8 cellular contexts compared by ENCODE assay signal in genomic region chr19:47095707-47096704, GRCh38. TPM values are rescaled to one million over a fixed set of nuclear protein-coding genes. Genes with fewer than 3 reads are reported as not detected.
DNase-seq lines count a peak whose midpoint lies in the region; ATAC-seq, FAIRE-seq and TF ChIP-seq lines count a peak whose summit lies in the region.

No MANE protein-coding gene starts in this region.

- TSS peak; percentile 52 for BruUV-seq in Calu3 (replicated peaks; lab: Mats Ljungman, UMichigan)

- peaks cover 77% of the 10 kb centered on the region for H3K36me3 Mint-ChIP-seq in Calu3 (ENCODE audit: insufficient read depth, unreplicated experiment)
- H3K36me3 Mint-ChIP-seq in osteocyte (ENCODE audit: unreplicated experiment) = peaks cover 13% of the 10 kb centered on the region

- CTCF ChIA-PET in Calu3 (lab: Charles Lee) = interaction anchor here (0.6 to 2.3 kb wide), 12 partner anchors 11 to 291 kb away, joined by 3 to 24 read pairs (median 6); partner anchors contain the start of genes SAE1 and ZC3H4

- in situ Hi-C loops in SK-MEL-5 (cut with HindIII; ENCODE audit: low pct_unique_long_range_greater_than_20kb, low sequenced_read_pairs) = no loop called here

- TF ChIP-seq CTCF in Calu3 (IDR thresholded peaks at IDR 0.05; ENCODE audit: unreplicated experiment) (no peak), epithelial cell of esophagus (IDR thresholded peaks at IDR 0.05; ENCODE audit: insufficient read depth, low read depth, low read length, missing control alignments) (no peak), osteocyte (IDR thresholded peaks at IDR 0.05) (no peak)

- peak overlapping the region; percentile 95 for H3K27ac Mint-ChIP-seq in Calu3 (ENCODE audit: unreplicated experiment)
- peak overlapping the region; percentile 24 for H3K27ac Mint-ChIP-seq in osteocyte (ENCODE audit: unreplicated experiment)

- DNase-seq in Calu3 = peak; percentile 98
- peak; percentile 94 for DNase-seq in SK-MEL-5 (ENCODE audit: low read depth, low spot score)
- DNase-seq in epithelial cell of esophagus (ENCODE audit: low read depth) = peak; percentile 97
- no peak for DNase-seq in osteocyte (ENCODE audit: extremely low spot score, unreplicated experiment)
- DNase-seq in activated CD4-positive, CD25-positive, alpha-beta regulatory T cell treated with anti-CD3 and anti-CD28 coated beads, Interleukin-2, amount 50 U/mL, for 72 hours = no peak
- DNase-seq in HTR-8/SVneo (ENCODE audit: insufficient read length, low spot score) = no peak

- intact Hi-C loops in Calu3 (cut with micrococcal nuclease; ENCODE audit: unreplicated experiment) = loop anchor here (1.0 kb wide), 1 partner anchor 11 kb away; no protein-coding TSS in a partner anchor

- no peak overlapping the region for H3K4me3 ChIP-seq in epithelial cell of esophagus (ENCODE audit: low read length)

- peak overlapping the region; percentile 65 for H3K4me3 Mint-ChIP-seq in Calu3 (ENCODE audit: low read depth, unreplicated experiment)
- H3K4me3 Mint-ChIP-seq in osteocyte (ENCODE audit: unreplicated experiment) = no peak overlapping the region

- H3K9me3 Mint-ChIP-seq in Calu3 (ENCODE audit: low read depth, unreplicated experiment) (no peaks in the 10 kb centered on the region), osteocyte (ENCODE audit: unreplicated experiment) (no peaks in the 10 kb centered on the region)

- no peak for FAIRE-seq in HTR-8/SVneo (lab: Jason Lieb, UNC)

- ATAC-seq in HG02840 (IDR thresholded peaks at IDR 0.05; ENCODE audit: low FRiP score, unreplicated experiment) = no peak
- ATAC-seq in GM19463 (IDR thresholded peaks at IDR 0.05; ENCODE audit: unreplicated experiment) = no peak

- no peaks in the 10 kb centered on the region for H3K27me3 Mint-ChIP-seq in Calu3 (ENCODE audit: unreplicated experiment)
- no peaks in the 10 kb centered on the region for H3K27me3 Mint-ChIP-seq in osteocyte (ENCODE audit: unreplicated experiment)

- H3K4me1 Mint-ChIP-seq in Calu3 (ENCODE audit: low read depth, unreplicated experiment) = peaks cover 73% of the 10 kb centered on the region
- H3K4me1 Mint-ChIP-seq in osteocyte (ENCODE audit: unreplicated experiment) = peaks cover 33% of the 10 kb centered on the region

RNA-seq across cellular contexts. Expression of gene ZC3H4, which starts 17.6 kb away (rescaled TPM):
- 73.0 and 85.2 TPM in 2 replicates for total RNA-seq in Calu3 (2022)
- 6.7 and 7.5 TPM in 2 replicates for total RNA-seq in SK-MEL-5 (2014; rRNA removed; shearing (Covaris generic))
- polyA plus RNA-seq in SK-MEL-5 (2015; cell fraction: cytosol; rRNA removed) = 22.9 and 36.3 TPM in 2 replicates
- 18.1 and 20.7 TPM in 2 replicates for polyA plus RNA-seq in SK-MEL-5 (2015; cell fraction: nucleus; rRNA removed)
- total RNA-seq in osteocyte = 53.1 and 60.2 TPM in 2 replicates

RNA-seq across cellular contexts. Expression of gene SAE1, which starts 34.6 kb away (rescaled TPM):
- total RNA-seq in Calu3 (2022) (169 and 174 TPM in 2 replicates), osteocyte (96.6 and 110 TPM in 2 replicates)
- 135 and 154 TPM in 2 replicates for total RNA-seq in SK-MEL-5 (2014; rRNA removed; shearing (Covaris generic))
- 162 and 181 TPM in 2 replicates for polyA plus RNA-seq in SK-MEL-5 (2015; cell fraction: cytosol; rRNA removed)
- 24.9 and 31.4 TPM in 2 replicates for polyA plus RNA-seq in SK-MEL-5 (2015; cell fraction: nucleus; rRNA removed)

RNA-seq across cellular contexts. Expression of gene TMEM160, which starts 47.6 kb away (rescaled TPM):
- 55.7 and 61.5 TPM in 2 replicates for total RNA-seq in Calu3 (2022)
- 22.6 and 24.8 TPM in 2 replicates for total RNA-seq in SK-MEL-5 (2014; rRNA removed; shearing (Covaris generic))
- 31.5 and 60.1 TPM in 2 replicates for polyA plus RNA-seq in SK-MEL-5 (2015; cell fraction: cytosol; rRNA removed)
- polyA plus RNA-seq in SK-MEL-5 (2015; cell fraction: nucleus; rRNA removed) = 5.2 and 11.7 TPM in 2 replicates
- 35.2 and 41.4 TPM in 2 replicates for total RNA-seq in osteocyte

Comparison
In these comparisons a context has a peak if more than half of its experiments do, and no peak if none do; other contexts are left out.
1. DNase-seq: peak in Calu3 (single experiment), SK-MEL-5 (single experiment) and epithelial cell of esophagus (single experiment); none in osteocyte (single experiment), activated CD4-positive, CD25-positive, alpha-beta regulatory T cell treated with anti-CD3 and anti-CD28 coated beads, Interleukin-2, amount 50 U/mL, for 72 hours (single experiment) and HTR-8/SVneo (single experiment).